ENCODE assay signal across 1 cellular context in the genomic region with DNA sequence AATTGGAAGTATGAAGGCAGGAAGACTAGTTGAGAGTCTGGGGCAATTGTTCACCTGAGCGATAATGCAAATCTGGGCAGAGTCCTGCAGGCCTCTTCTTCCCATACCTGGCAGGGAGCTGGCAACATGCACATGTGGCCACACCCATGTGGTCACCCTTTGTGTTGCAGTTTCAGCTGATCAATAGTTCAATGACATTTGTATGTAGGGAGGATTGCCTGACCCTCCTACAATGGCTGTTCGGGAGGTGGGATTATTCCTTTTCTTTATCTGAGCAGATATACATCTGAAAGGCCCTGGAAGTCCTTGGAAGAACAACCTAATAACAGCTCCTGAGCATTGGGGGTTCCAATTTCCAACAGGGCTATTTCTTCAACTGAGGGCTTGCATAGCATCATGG.
TF ChIP-seq lines count a peak whose summit lies in the region.

No MANE protein-coding gene starts in this region.

TF ChIP-seq in GM23338, 12 proteins besides CTCF, POLR2A, EP300 and RAD21 (continued from another document):
- TF ChIP-seq, protein P1, sequence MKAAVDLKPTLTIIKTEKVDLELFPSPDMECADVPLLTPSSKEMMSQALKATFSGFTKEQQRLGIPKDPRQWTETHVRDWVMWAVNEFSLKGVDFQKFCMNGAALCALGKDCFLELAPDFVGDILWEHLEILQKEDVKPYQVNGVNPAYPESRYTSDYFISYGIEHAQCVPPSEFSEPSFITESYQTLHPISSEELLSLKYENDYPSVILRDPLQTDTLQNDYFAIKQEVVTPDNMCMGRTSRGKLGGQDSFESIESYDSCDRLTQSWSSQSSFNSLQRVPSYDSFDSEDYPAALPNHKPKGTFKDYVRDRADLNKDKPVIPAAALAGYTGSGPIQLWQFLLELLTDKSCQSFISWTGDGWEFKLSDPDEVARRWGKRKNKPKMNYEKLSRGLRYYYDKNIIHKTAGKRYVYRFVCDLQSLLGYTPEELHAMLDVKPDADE (IDR thresholded peaks at IDR 0.05) = no peak
- TF ChIP-seq POLR2AphosphoS5 (IDR thresholded peaks at IDR 0.05; ENCODE audit: low read depth) = no peak
